ENCODE assay signal across 10 cellular contexts in genomic region chr6:5205035-5205469, GRCh38. TPM values are rescaled to one million over a fixed set of nuclear protein-coding genes. Genes with fewer than 3 reads are reported as not detected.
DNase-seq lines count a peak whose midpoint lies in the region; ATAC-seq and TF ChIP-seq lines count a peak whose summit lies in the region.
"Had no signal": no experiment of that assay in that cellular context is flagged by ENCODE, and none has a peak within 500 bp of the region (broad histone marks: within the 10 kb centered on the region; RNA-seq: fewer than 3 reads in every experiment).

No MANE protein-coding gene starts in this region.

- TF ChIP-seq POLR2A in right lobe of liver (IDR thresholded peaks at IDR 0.05): no peak

- DNase-seq in H9 (no peak), dermis microvascular lymphatic vessel endothelial cell (ENCODE audit: low read depth in 2 of 2) (peak; percentile 18 to 71), right lobe of liver (no peak), substantia nigra (lab: John Stamatoyannopoulos, UW) (peak in 10 of 49 donors; percentile 6 to 28 (median 19))
- no peak for DNase-seq in stimulated activated naive B cell treated with anti-CD40 and anti-IgM and Interleukin-4, amounts not matched to agents 10 μg/mL and 1 μg/mL and 100 μg/mL, for 72 hours
- DNase-seq in stimulated activated CD4-positive, alpha-beta T cell treated with anti-CD3 and anti-CD28 coated beads, Interleukin-4, amount 100 ng/mL, for 4 hours: no peak
- no peak for DNase-seq in stimulated activated CD4-positive, alpha-beta T cell treated with anti-CD3 and anti-CD28 coated beads, Interleukin-12 subunit alpha, Interleukin-12 subunit beta, amount 100 ng/mL, for 4 hours
- DNase-seq: islet precursor cell had no signal

- H3K79me2 ChIP-seq in H9 (ENCODE audit: insufficient read depth, low read length): no peaks in the 10 kb centered on the region

- no peak overlapping the region for H2AK5ac ChIP-seq in H9 (ENCODE audit: insufficient read length, low read length)

- H2BK5ac ChIP-seq in H9 (ENCODE audit: insufficient read length, low read length): no peak overlapping the region

- H3K9me3 ChIP-seq in H9 (ENCODE audit: control insufficient read depth, low read depth, low read length) (no peaks in the 10 kb centered on the region), right lobe of liver (no peaks in the 10 kb centered on the region)
- H3K9me3 ChIP-seq: BE2C had no signal

- H3K36me3 Mint-ChIP-seq in H9 (ENCODE audit: insufficient read depth in 1 of 3, low read depth in 3 of 3): no peaks in the 10 kb centered on the region
- peaks cover 14 to 44% of the 10 kb centered on the region in 2 donors for H3K36me3 Mint-ChIP-seq in stimulated activated naive B cell treated with anti-CD40 and anti-IgM and Interleukin-4, amounts not matched to agents 10 μg/mL and 1 μg/mL and 100 μg/mL, for 72 hours

- no peak overlapping the region for H4K91ac ChIP-seq in H9 (ENCODE audit: insufficient read length, low read depth, low read length)

- H2BK12ac ChIP-seq in H9 (ENCODE audit: insufficient read length, low read depth, low read length): no peak overlapping the region

- H4K5ac ChIP-seq in H9 (ENCODE audit: insufficient read length, low read depth, low read length): no peak overlapping the region

- H2BK15ac ChIP-seq in H9 (ENCODE audit: low read depth, low read length): no peak overlapping the region

- TF ChIP-seq CTCF in H9 (conservative IDR thresholded peaks at IDR 0.05): no peak
- TF ChIP-seq CTCF in right lobe of liver (IDR thresholded peaks at IDR 0.05): no peak

- no peak overlapping the region for H2BK120ac ChIP-seq in H9 (ENCODE audit: low read depth, low read length, poor library complexity, severe bottlenecking)

- H2AFZ ChIP-seq in H9 (ENCODE audit: low read length): no peak overlapping the region

- no peak overlapping the region for H3K4me2 ChIP-seq in H9 (ENCODE audit: insufficient read depth, insufficient read length, low read length)

- no peaks in the 10 kb centered on the region for H3K36me3 ChIP-seq in right lobe of liver
- H3K36me3 ChIP-seq: BE2C had no signal

- no peak overlapping the region for H3K56ac ChIP-seq in H9 (ENCODE audit: insufficient read length, low read depth, low read length)

- no peaks in the 10 kb centered on the region for H3K27me3 Mint-ChIP-seq in H9 (ENCODE audit: low read depth)
- H3K27me3 Mint-ChIP-seq in stimulated activated naive B cell treated with anti-CD40 and anti-IgM and Interleukin-4, amounts not matched to agents 10 μg/mL and 1 μg/mL and 100 μg/mL, for 72 hours: no peaks in the 10 kb centered on the region

- no peaks in the 10 kb centered on the region for H3K23me2 ChIP-seq in H9 (ENCODE audit: insufficient read length, low read depth, low read length, poor library complexity, severe bottlenecking)

- H3K9ac ChIP-seq in H9 (ENCODE audit: extremely low read depth, insufficient read length, low read length): no peak overlapping the region

- H3K79me1 ChIP-seq in H9 (ENCODE audit: insufficient read depth, low read depth, low read length, poor library complexity, severe bottlenecking): no peaks in the 10 kb centered on the region

- WGBS in H9 (ENCODE audit: extremely low coverage, insufficient read length, low lambda C conversion rate): no CpG with 5 or more reads among the region's 5 CpGs
- WGBS in right lobe of liver (ENCODE audit: insufficient coverage, low coverage, low lambda C conversion rate, missing lambda C conversion rate): 74% methylated on average over 4 of the region's 5 CpGs

- H3K4me3 ChIP-seq in right lobe of liver: no peak overlapping the region

- no peak overlapping the region for H3T11ph ChIP-seq in H9 (ENCODE audit: low read length)

- H3K4me1 ChIP-seq in H9 (ENCODE audit: insufficient read depth, low read length): peaks cover 2% of the 10 kb centered on the region; the same call in 1 of the 2 replicates
- H3K4me1 ChIP-seq in right lobe of liver: peaks cover 0 to 21% (median 6%) of the 10 kb centered on the region in 4 donors

- H4K8ac ChIP-seq in H9 (replicated peaks; ENCODE audit: insufficient read length, low read depth, low read length): no peak overlapping the region

- H3K27ac ChIP-seq in H9 (ENCODE audit: insufficient read length, low read depth, low read length) (no peak overlapping the region), right lobe of liver (peak overlapping the region in 2 of 3 donors; percentile 57 to 89), substantia nigra (ENCODE audit: low read depth, low read length, poor library complexity, severe bottlenecking) (peak overlapping the region; percentile 90)

- H4K20me1 ChIP-seq in H9 (ENCODE audit: control insufficient read depth, insufficient read depth, insufficient read length): no peaks in the 10 kb centered on the region

- no peak overlapping the region for H3K14ac ChIP-seq in H9 (ENCODE audit: insufficient read depth, low read length)

- H3K27me3 ChIP-seq in H9 (ENCODE audit: insufficient read depth, low read length) (no peaks in the 10 kb centered on the region), right lobe of liver (no peaks in the 10 kb centered on the region)
- H3K27me3 ChIP-seq: BE2C had no signal

- H3K9me3 Mint-ChIP-seq in H9: no peaks in the 10 kb centered on the region
- H3K9me3 Mint-ChIP-seq in stimulated activated naive B cell treated with anti-CD40 and anti-IgM and Interleukin-4, amounts not matched to agents 10 μg/mL and 1 μg/mL and 100 μg/mL, for 72 hours: no peaks in the 10 kb centered on the region

- H3K4ac ChIP-seq in H9 (ENCODE audit: low read depth, low read length): no peak overlapping the region

- peak in 1 of 4 donors; percentile 42 for ATAC-seq in right lobe of liver
- ATAC-seq in HG03342 (IDR thresholded peaks at IDR 0.05; ENCODE audit: unreplicated experiment): no peak
- ATAC-seq in stimulated activated naive B cell treated with anti-CD40 and anti-IgM and Interleukin-4, amounts not matched to agents 10 μg/mL and 1 μg/mL and 100 μg/mL, for 72 hours (replicated peaks): no peak

- H3K18ac ChIP-seq in H9 (ENCODE audit: insufficient read length, low read depth, low read length): no peak overlapping the region

- no peak overlapping the region for H2BK20ac ChIP-seq in H9 (ENCODE audit: low read depth, low read length, poor library complexity, severe bottlenecking)

- intact Hi-C loops in right lobe of liver (cut with DNase I): no loop called here

- no peak overlapping the region for H3K4me3 Mint-ChIP-seq in H9
- no peak overlapping the region for H3K4me3 Mint-ChIP-seq in stimulated activated naive B cell treated with anti-CD40 and anti-IgM and Interleukin-4, amounts not matched to agents 10 μg/mL and 1 μg/mL and 100 μg/mL, for 72 hours

- peaks cover 26 to 30% of the 10 kb centered on the region in 2 experiments for H3K4me1 Mint-ChIP-seq in H9
- H3K4me1 Mint-ChIP-seq in stimulated activated naive B cell treated with anti-CD40 and anti-IgM and Interleukin-4, amounts not matched to agents 10 μg/mL and 1 μg/mL and 100 μg/mL, for 72 hours: peaks cover 5 to 10% of the 10 kb centered on the region in 2 donors

- no peak overlapping the region for H3K23ac ChIP-seq in H9 (ENCODE audit: insufficient read length, low read depth, low read length)

- peak overlapping the region in 2 of 3 experiments; percentile 30 to 66; a peak in 1 of 7 replicates for H3K27ac Mint-ChIP-seq in H9
- no peak overlapping the region for H3K27ac Mint-ChIP-seq in stimulated activated naive B cell treated with anti-CD40 and anti-IgM and Interleukin-4, amounts not matched to agents 10 μg/mL and 1 μg/mL and 100 μg/mL, for 72 hours

RNA-seq across cellular contexts. Expression of gene LYRM4, which starts 55.7 kb away (rescaled TPM):
- total RNA-seq in H9 (2021) (42.6 and 44.3 TPM in 2 replicates), dermis microvascular lymphatic vessel endothelial cell (14.4 and 15.7 TPM in 2 replicates), right lobe of liver (10 to 100 TPM in 2 of 6 experiments, 1 to 10 TPM in 4; 5.7 to 11.5 (median 8.5) TPM)

RNA-seq across cellular contexts. Expression of gene FARS2, which starts 56.3 kb away (rescaled TPM):
- total RNA-seq in H9 (2021) (8.5 and 9.4 TPM in 2 replicates), dermis microvascular lymphatic vessel endothelial cell (23.4 and 26.8 TPM in 2 replicates), right lobe of liver (10 to 100 TPM in 5 of 6 experiments, 1 to 10 TPM in 1; 7.2 to 12.9 (median 11.7) TPM)

Comparison
In these comparisons a context has a peak if more than half of its experiments do, and no peak if none do; other contexts are left out.
1. DNase-seq: peak in dermis microvascular lymphatic vessel endothelial cell (2 of 2); none in H9 (single experiment), right lobe of liver (0 of 3), stimulated activated naive B cell treated with anti-CD40 and anti-IgM and Interleukin-4, amounts not matched to agents 10 μg/mL and 1 μg/mL and 100 μg/mL, for 72 hours (single experiment), stimulated activated CD4-positive, alpha-beta T cell treated with anti-CD3 and anti-CD28 coated beads, Interleukin-4, amount 100 ng/mL, for 4 hours (0 of 2) and stimulated activated CD4-positive, alpha-beta T cell treated with anti-CD3 and anti-CD28 coated beads, Interleukin-12 subunit alpha, Interleukin-12 subunit beta, amount 100 ng/mL, for 4 hours (single experiment).